Comparison of ENCODE assay signal across 1 cellular context in genomic region chr1:234477373-234478151, GRCh38.
TF ChIP-seq lines count a peak whose summit lies in the region.

No MANE protein-coding gene starts in this region.

TF ChIP-seq in GM12878, 131 proteins besides CTCF, POLR2A, EP300 and RAD21:
- TF ChIP-seq CEBPB (IDR thresholded peaks at IDR 0.05; ENCODE audit: borderline replicate concordance in 1 of 2, low read depth in 2 of 2, low read length in 2 of 2) (no peak), ASH2L (IDR thresholded peaks at IDR 0.05; ENCODE audit: borderline replicate concordance, low read depth) (no peak), NR2C1 (IDR thresholded peaks at IDR 0.05) (no peak), ELK1 (IDR thresholded peaks at IDR 0.05; ENCODE audit: low read depth, low read length) (no peak), HCFC1 (IDR thresholded peaks at IDR 0.05; ENCODE audit: low read length) (no peak), ZNF24 (IDR thresholded peaks at IDR 0.05) (peak; percentile 61; the same call in 1 of the 2 replicates), IRF4 (IDR thresholded peaks at IDR 0.05; ENCODE audit: low read depth, low read length) (no peak)
- TF ChIP-seq, protein P1, sequence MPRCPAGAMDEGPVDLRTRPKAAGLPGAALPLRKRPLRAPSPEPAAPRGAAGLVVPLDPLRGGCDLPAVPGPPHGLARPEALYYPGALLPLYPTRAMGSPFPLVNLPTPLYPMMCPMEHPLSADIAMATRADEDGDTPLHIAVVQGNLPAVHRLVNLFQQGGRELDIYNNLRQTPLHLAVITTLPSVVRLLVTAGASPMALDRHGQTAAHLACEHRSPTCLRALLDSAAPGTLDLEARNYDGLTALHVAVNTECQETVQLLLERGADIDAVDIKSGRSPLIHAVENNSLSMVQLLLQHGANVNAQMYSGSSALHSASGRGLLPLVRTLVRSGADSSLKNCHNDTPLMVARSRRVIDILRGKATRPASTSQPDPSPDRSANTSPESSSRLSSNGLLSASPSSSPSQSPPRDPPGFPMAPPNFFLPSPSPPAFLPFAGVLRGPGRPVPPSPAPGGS (IDR thresholded peaks at IDR 0.05; ENCODE audit: borderline replicate concordance, insufficient read depth, low read depth, low read length, poor library complexity, severe bottlenecking): no peak
